In genomic region chr6:41570270-41570615, GRCh38 we compare ENCODE assay signal across 28 cellular contexts. TPM values are rescaled to one million over a fixed set of nuclear protein-coding genes. Genes with fewer than 3 reads are reported as not detected.
DNase-seq lines count a peak whose midpoint lies in the region; ATAC-seq and TF ChIP-seq lines count a peak whose summit lies in the region.
"Had no signal": no experiment of that assay in that cellular context is flagged by ENCODE, and none has a peak within 500 bp of the region (broad histone marks: within the 10 kb centered on the region; RNA-seq: fewer than 3 reads in every experiment).

No MANE protein-coding gene starts in this region.

- WGBS in HUES64, result 19% methylated on average over 4 of the region's 4 CpGs
- 59 to 66% methylated on average over 4 of the region's 4 CpGs for WGBS in tibial nerve, 2 donors

- no peak overlapping the region for H3K4me3 ChIP-seq in HUES64 (ENCODE audit: low read length)
- no peak overlapping the region for H3K4me3 ChIP-seq in tibial nerve
- H3K4me3 ChIP-seq: GM23248, sigmoid colon, SK-N-MC, transverse colon had no signal

- no peak for TF ChIP-seq EP300 in tibial nerve (IDR thresholded peaks at IDR 0.05)

- H3K4me3 Mint-ChIP-seq in endothelial cell (ENCODE audit: unreplicated experiment) (no peak overlapping the region), mesothelial cell of epicardium (no peak overlapping the region)
- H3K4me3 Mint-ChIP-seq: activated CD4-positive, alpha-beta T cell treated with anti-CD3 and anti-CD28 coated beads, Interleukin-2, amount 10 ng/mL, durations not matched to agents 24 days and 14 days; CD4-positive, alpha-beta memory T cell; naive thymus-derived CD8-positive, alpha-beta T cell; stimulated activated naive CD8-positive, alpha-beta T cell treated with anti-CD3 and anti-CD28 coated beads, Interleukin-15, Interleukin-2, amounts not matched to agents 100 ng/mL and 50 ng/mL, for 24 hours had no signal

- peaks cover 7% of the 10 kb centered on the region; the same call in 1 of the 2 replicates for H3K36me3 ChIP-seq in HUES64 (ENCODE audit: insufficient read depth, low read length)
- H3K36me3 ChIP-seq in tibial nerve, result peaks cover 0 to 22% (median 0%) of the 10 kb centered on the region in 3 donors

- H3K9ac ChIP-seq in HUES64 (ENCODE audit: low read depth, low read length), result 0 out of 2 replicates have a peak overlapping the region, but pooled peaks have one; percentile 28
- H3K9ac ChIP-seq: GM23248 had no signal

- no peaks in the 10 kb centered on the region for H3K9me3 ChIP-seq in HUES64 (ENCODE audit: insufficient read depth, low read depth, low read length)
- H3K9me3 ChIP-seq in tibial nerve, result no peaks in the 10 kb centered on the region
- H3K9me3 ChIP-seq: sigmoid colon, transverse colon had no signal

- no peak for DNase-seq in endothelial cell (ENCODE audit: low spot score)
- DNase-seq in mesothelial cell of epicardium (ENCODE audit: low spot score in 2 of 2, unreplicated experiment in 2 of 2), result no peak
- no peak for DNase-seq in tibial nerve (ENCODE audit: low spot score in 2 of 2)
- DNase-seq in DMS114 treated with DMSO at 0.1 percent for 48 hours (lab: John Stamatoyannopoulos, UW; ENCODE audit: unreplicated experiment), result no peak
- no peak for DNase-seq in inferior parietal cortex (ENCODE audit: extremely low spot score)
- DNase-seq: activated CD4-positive, alpha-beta T cell treated with anti-CD3 and anti-CD28 coated beads, Interleukin-2, amount 10 ng/mL, durations not matched to agents 24 days and 14 days; activated naive CD4-positive, alpha-beta T cell treated with Interleukin-2 at 50 U/mL for 16 hours; activated T-cell treated with anti-CD3 and anti-CD28 coated beads, Interleukin-2, amount 50 U/mL, for 48 hours; amniotic stem cell; CD4-positive, alpha-beta memory T cell; cortex of kidney; DMS153; GDM1; GM23248; IMR-90; NCI-H1092; NCI-H187 treated with DMSO at 0.1 percent for 48 hours; NCI-H226; posterior cingulate gyrus; sigmoid colon; T-helper 2 cell; transverse colon had no signal

- H3K4me1 ChIP-seq in HUES64 (ENCODE audit: insufficient read depth, low read length) (peaks cover 54% of the 10 kb centered on the region), tibial nerve (peaks cover 5 to 96% (median 43%) of the 10 kb centered on the region in 4 donors)

- peak overlapping the region; percentile 80 for H3K27ac Mint-ChIP-seq in endothelial cell (ENCODE audit: unreplicated experiment)
- H3K27ac Mint-ChIP-seq in mesothelial cell of epicardium, result peak overlapping the region; percentile 76
- H3K27ac Mint-ChIP-seq: activated CD4-positive, alpha-beta T cell treated with anti-CD3 and anti-CD28 coated beads, Interleukin-2, amount 10 ng/mL, durations not matched to agents 24 days and 14 days; naive thymus-derived CD8-positive, alpha-beta T cell; stimulated activated naive CD8-positive, alpha-beta T cell treated with anti-CD3 and anti-CD28 coated beads, Interleukin-15, Interleukin-2, amounts not matched to agents 100 ng/mL and 50 ng/mL, for 24 hours had no signal

- H3K9me3 Mint-ChIP-seq in endothelial cell (ENCODE audit: unreplicated experiment) (no peaks in the 10 kb centered on the region), mesothelial cell of epicardium (no peaks in the 10 kb centered on the region)
- H3K9me3 Mint-ChIP-seq: activated CD4-positive, alpha-beta T cell treated with anti-CD3 and anti-CD28 coated beads, Interleukin-2, amount 10 ng/mL, durations not matched to agents 24 days and 14 days; CD4-positive, alpha-beta memory T cell; naive thymus-derived CD8-positive, alpha-beta T cell; stimulated activated naive CD8-positive, alpha-beta T cell treated with anti-CD3 and anti-CD28 coated beads, Interleukin-15, Interleukin-2, amounts not matched to agents 100 ng/mL and 50 ng/mL, for 24 hours had no signal

- TF ChIP-seq POLR2A in tibial nerve (IDR thresholded peaks at IDR 0.05), result no peak

- H3K27me3 ChIP-seq in HUES64 (ENCODE audit: insufficient read depth, low read length) (no peaks in the 10 kb centered on the region), tibial nerve (no peaks in the 10 kb centered on the region)
- H3K27me3 ChIP-seq: sigmoid colon, transverse colon had no signal

- H3K36me3 Mint-ChIP-seq in endothelial cell (ENCODE audit: low read depth, unreplicated experiment) (peaks cover 12% of the 10 kb centered on the region), mesothelial cell of epicardium (peaks cover 16% of the 10 kb centered on the region)

- no peaks in the 10 kb centered on the region for H3K27me3 Mint-ChIP-seq in endothelial cell (ENCODE audit: unreplicated experiment)
- no peaks in the 10 kb centered on the region for H3K27me3 Mint-ChIP-seq in mesothelial cell of epicardium (ENCODE audit: low read depth)
- H3K27me3 Mint-ChIP-seq: CD4-positive, alpha-beta memory T cell; naive thymus-derived CD8-positive, alpha-beta T cell; stimulated activated naive CD8-positive, alpha-beta T cell treated with anti-CD3 and anti-CD28 coated beads, Interleukin-15, Interleukin-2, amounts not matched to agents 100 ng/mL and 50 ng/mL, for 24 hours had no signal

- TF ChIP-seq CTCF in endothelial cell (IDR thresholded peaks at IDR 0.05; ENCODE audit: unreplicated experiment) (no peak), mesothelial cell of epicardium (IDR thresholded peaks at IDR 0.05; ENCODE audit: unreplicated experiment) (no peak), tibial nerve (IDR thresholded peaks at IDR 0.05) (no peak)

- peaks cover 37% of the 10 kb centered on the region for H3K4me1 Mint-ChIP-seq in endothelial cell (ENCODE audit: unreplicated experiment)
- peaks cover 43% of the 10 kb centered on the region for H3K4me1 Mint-ChIP-seq in mesothelial cell of epicardium

- peak overlapping the region; percentile 88 for H3K27ac ChIP-seq in HUES64 (ENCODE audit: low read depth, low read length)
- peak overlapping the region in 3 of 4 donors; percentile 75 to 88 (median 82) for H3K27ac ChIP-seq in tibial nerve
- H3K27ac ChIP-seq: GM23248, HL-60 had no signal

- no peak for ATAC-seq in HG03108 (IDR thresholded peaks at IDR 0.05; ENCODE audit: unreplicated experiment)
- ATAC-seq: naive thymus-derived CD8-positive, alpha-beta T cell had no signal

RNA-seq across cellular contexts. Expression of gene FOXP4, which starts 24.1 kb away (rescaled TPM):
- polyA plus RNA-seq in HUES64 (2013, experiment 1 of 2), result 17.5 TPM
- polyA plus RNA-seq in HUES64 (2013, experiment 2 of 2), result 21.1 TPM
- total RNA-seq in endothelial cell (ENCODE audit: unreplicated experiment), result 32.5 TPM
- total RNA-seq in mesothelial cell of epicardium, result 85.1 to 91.0 TPM (median 87.9 TPM) in 3 replicates
- 10 to 100 TPM; 11.1 to 16.2 (median 14.7) TPM for total RNA-seq in tibial nerve
